Comparison of ENCODE assay signal across 12 cellular contexts in genomic region chr1:242690849-242691602, GRCh38.
"Had no signal": no experiment of that assay in that cellular context is flagged by ENCODE, and none has a peak within 500 bp of the region (broad histone marks: within the 10 kb centered on the region; RNA-seq: fewer than 3 reads in every experiment).

No MANE protein-coding gene starts in this region.

- H3K27ac ChIP-seq: brain microvascular endothelial cell, foreskin keratinocyte, uterus had no signal

- H3K27me3 ChIP-seq: brain microvascular endothelial cell, foreskin keratinocyte, uterus had no signal

- H3K4me3 Mint-ChIP-seq: activated T-helper 17 cell treated with anti-CD3 and anti-CD28 coated beads, Interleukin-2, amount 50 U/mL, for 72 hours; central memory CD8-positive, alpha-beta T cell; nephron progenitor cell had no signal

- H3K4me3 ChIP-seq: uterus had no signal

- ATAC-seq: activated T-helper 17 cell treated with anti-CD3 and anti-CD28 coated beads, Interleukin-2, amount 50 U/mL, for 72 hours; foreskin keratinocyte had no signal

- H3K4me1 Mint-ChIP-seq: activated T-helper 17 cell treated with anti-CD3 and anti-CD28 coated beads, Interleukin-2, amount 50 U/mL, for 72 hours; central memory CD8-positive, alpha-beta T cell; nephron progenitor cell had no signal

- H3K9me3 Mint-ChIP-seq: activated T-helper 17 cell treated with anti-CD3 and anti-CD28 coated beads, Interleukin-2, amount 50 U/mL, for 72 hours; central memory CD8-positive, alpha-beta T cell had no signal

- DNase-seq: activated CD4-positive, alpha-beta T cell treated with anti-CD3 and anti-CD28 coated beads, Interleukin-2, amount 50 U/mL, for 4 hours; activated CD4-positive, CD25-positive, alpha-beta regulatory T cell treated with anti-CD3 and anti-CD28 coated beads, Interleukin-2, amount 50 U/mL, for 72 hours; activated naive CD4-positive, alpha-beta T cell treated with Interleukin-2 at 50 U/mL for 16 hours; brain microvascular endothelial cell; effector memory CD4-positive, alpha-beta T cell; foreskin keratinocyte; mesendoderm; nephron progenitor cell; stimulated activated CD4-positive, alpha-beta T cell treated with anti-CD3 and anti-CD28 coated beads, Interleukin-1b, Interleukin-23, amount 100 ng/mL, for 48 hours had no signal

- H3K27ac Mint-ChIP-seq: activated T-helper 17 cell treated with anti-CD3 and anti-CD28 coated beads, Interleukin-2, amount 50 U/mL, for 72 hours; nephron progenitor cell had no signal
